ENCODE assay signal across 8 cellular contexts in the genomic region with DNA sequence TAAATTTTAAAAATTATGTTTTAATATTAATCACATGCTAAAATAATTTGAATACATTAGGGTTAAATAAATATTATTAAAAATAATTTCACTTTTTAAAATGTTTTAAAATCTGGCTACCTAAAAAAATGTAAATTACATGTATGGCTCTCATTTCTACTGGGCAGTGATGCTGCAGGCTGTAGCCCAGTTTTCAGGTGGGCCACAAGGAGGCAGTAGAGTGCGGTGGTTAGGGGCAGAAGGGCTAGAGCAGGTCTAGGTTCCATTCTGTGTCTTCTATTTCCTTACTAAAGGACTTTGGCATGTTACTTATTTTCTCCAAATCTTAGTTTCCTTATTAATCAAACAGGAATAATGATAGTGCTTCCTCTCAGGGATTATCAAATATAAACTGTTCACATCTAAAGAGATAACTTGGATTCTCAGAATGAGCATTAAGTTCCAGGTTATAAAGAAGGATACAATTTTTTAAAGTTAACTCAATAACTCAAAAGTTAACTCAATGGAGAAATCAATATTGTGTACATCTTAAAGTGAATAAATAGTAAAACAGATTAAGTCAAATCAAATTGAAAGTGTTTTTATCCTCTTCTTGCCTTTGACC. TPM values are rescaled to one million over a fixed set of nuclear protein-coding genes. Genes with fewer than 3 reads are reported as not detected.
A peak's percentile ranks its signal among the peaks of the same experiment; 100 is the strongest.
DNase-seq lines count a peak whose midpoint lies in the region; ATAC-seq and TF ChIP-seq lines count a peak whose summit lies in the region.

No MANE protein-coding gene starts in this region.

- intact Hi-C loops in esophagus squamous epithelium (cut with DNase I), result no loop called here

- H3K36me3 Mint-ChIP-seq in nephron (ENCODE audit: low read depth), result peaks cover 8% of the 10 kb centered on the region

- H3K9ac ChIP-seq in subcutaneous abdominal adipose tissue (ENCODE audit: low read length in 5 of 5), result no peak overlapping the region

- H3K4me3 ChIP-seq in esophagus squamous epithelium, result no peak overlapping the region
- no peak overlapping the region for H3K4me3 ChIP-seq in subcutaneous abdominal adipose tissue (ENCODE audit: low read depth in 1 of 5, low read length in 5 of 5)

- DNase-seq in AML-193 (lab: John Stamatoyannopoulos, UW), result peak; percentile 50 to 56
- DNase-seq in NOMO-1 treated with DMSO at 0.1 percent for 48 hours (lab: John Stamatoyannopoulos, UW; ENCODE audit: unreplicated experiment), result peak; percentile 60
- peak; percentile 60 for DNase-seq in activated CD8-positive, alpha-beta memory T cell treated with anti-CD3 and anti-CD28 coated beads, Interleukin-2, amount 50 U/mL, for 4 hours
- DNase-seq in esophagus squamous epithelium (lab: John Stamatoyannopoulos, UW), result no peak

- H3K4me1 ChIP-seq in esophagus squamous epithelium (peaks cover 0 to 2% (median 0%) of the 10 kb centered on the region in 3 donors), subcutaneous abdominal adipose tissue (ENCODE audit: control insufficient read depth in 5 of 5, insufficient read depth in 5 of 5, low read length in 5 of 5) (peaks cover 0 to 15% (median 10%) of the 10 kb centered on the region in 5 donors)

- ATAC-seq in GM19023 (IDR thresholded peaks at IDR 0.05; ENCODE audit: unreplicated experiment) (peak; percentile 95), HG03196 (IDR thresholded peaks at IDR 0.05; ENCODE audit: unreplicated experiment) (peak; percentile 90)

- no peaks in the 10 kb centered on the region for H3K27me3 ChIP-seq in esophagus squamous epithelium
- no peaks in the 10 kb centered on the region for H3K27me3 ChIP-seq in subcutaneous abdominal adipose tissue (ENCODE audit: control insufficient read depth in 5 of 5, insufficient read depth in 4 of 5, low read length in 5 of 5)

- H3K9me3 Mint-ChIP-seq in nephron, result peaks cover 6% of the 10 kb centered on the region

- peaks cover 21% of the 10 kb centered on the region for H3K4me1 Mint-ChIP-seq in nephron

- H3K27ac Mint-ChIP-seq in nephron, result peak overlapping the region in 1 of 3 experiments; percentile 2

- peak overlapping the region in 2 of 4 donors; percentile 5 to 9 for H3K27ac ChIP-seq in esophagus squamous epithelium
- H3K27ac ChIP-seq in subcutaneous abdominal adipose tissue (ENCODE audit: low read depth, low read length), result peak overlapping the region; percentile 28

- TF ChIP-seq CTCF in esophagus squamous epithelium (IDR thresholded peaks at IDR 0.05), result peak; percentile 30 to 90 (median 82)
- TF ChIP-seq CTCF in nephron (IDR thresholded peaks at IDR 0.05; ENCODE audit: unreplicated experiment in 3 of 3), result peak; percentile 80 to 94 (median 84)

- H3K27me3 Mint-ChIP-seq in nephron (ENCODE audit: low read depth), result no peaks in the 10 kb centered on the region

- 0 to 7% methylated on average over 1 of the region's 1 CpG for WGBS in esophagus squamous epithelium, 2 donors

- no peak overlapping the region for H3K4me3 Mint-ChIP-seq in nephron

- TF ChIP-seq POLR2A in esophagus squamous epithelium (IDR thresholded peaks at IDR 0.05), result no peak

- H3K9me3 ChIP-seq in esophagus squamous epithelium (no peaks in the 10 kb centered on the region), subcutaneous abdominal adipose tissue (ENCODE audit: control insufficient read depth in 5 of 5, low read length in 5 of 5) (no peaks in the 10 kb centered on the region)

- no peaks in the 10 kb centered on the region for H3K36me3 ChIP-seq in esophagus squamous epithelium
- peaks cover 0 to 10% (median 3%) of the 10 kb centered on the region in 5 donors for H3K36me3 ChIP-seq in subcutaneous abdominal adipose tissue (ENCODE audit: control insufficient read depth in 5 of 5, insufficient read depth in 5 of 5, low read length in 5 of 5)

RNA-seq across cellular contexts. Expression of gene OVCH1, which starts 54.9 kb away (rescaled TPM):
- total RNA-seq in esophagus squamous epithelium, result under 1 TPM in 1 of 4 donors, not detected in 3; 0.38 TPM
